ENCODE assay signal across 19 cellular contexts in genomic region chr1:159898527-159898926, GRCh38. TPM values are rescaled to one million over a fixed set of nuclear protein-coding genes. Genes with fewer than 3 reads are reported as not detected.
"Had no signal": no experiment of that assay in that cellular context is flagged by ENCODE, and none has a peak within 500 bp of the region (broad histone marks: within the 10 kb centered on the region; RNA-seq: fewer than 3 reads in every experiment).

No MANE protein-coding gene starts in this region.

- H3K9me3 Mint-ChIP-seq: activated B cell treated with CpG ODN at 0.5 μM for 24 hours; activated naive CD4-positive, alpha-beta T cell treated with anti-CD3 and anti-CD28 coated beads, Interleukin-2, amount 50 U/mL, for 72 hours; stimulated activated naive CD8-positive, alpha-beta T cell treated with anti-CD3 and anti-CD28 coated beads, Interleukin-15, Interleukin-2, amounts not matched to agents 100 ng/mL and 50 ng/mL, for 24 hours; T-cell had no signal

- DNase-seq: activated B cell treated with CpG ODN at 0.5 μM for 24 hours; activated CD4-positive, alpha-beta T cell treated with anti-CD3 and anti-CD28 coated beads for 48 hours; activated CD8-positive, alpha-beta memory T cell treated with anti-CD3 and anti-CD28 coated beads, Interleukin-2, amount 50 U/mL, for 4 hours; activated CD8-positive, alpha-beta T cell treated with anti-CD3 and anti-CD28 coated beads, Interleukin-2, amount 10 ng/mL, durations not matched to agents 7 days and 5 days; activated effector memory CD4-positive, alpha-beta T cell treated with anti-CD3 and anti-CD28 coated beads, Interleukin-2, amount 50 U/mL, for 16 hours; activated T-cell treated with anti-CD3 and anti-CD28 coated beads, Interleukin-2, amount 50 U/mL, for 48 hours; naive thymus-derived CD8-positive, alpha-beta T cell; stimulated activated CD4-positive, alpha-beta T cell treated with anti-CD3 and anti-CD28 coated beads, Interleukin-15, amount 100 ng/mL, for 24 hours; stimulated activated CD4-positive, alpha-beta T cell treated with anti-CD3 and anti-CD28 coated beads, Interleukin-4, amount 100 ng/mL, for 1 hour; T-cell had no signal

- H3K27me3 Mint-ChIP-seq: activated B cell treated with CpG ODN at 0.5 μM for 24 hours; naive thymus-derived CD8-positive, alpha-beta T cell; stimulated activated naive CD8-positive, alpha-beta T cell treated with anti-CD3 and anti-CD28 coated beads, Interleukin-15, Interleukin-2, amounts not matched to agents 100 ng/mL and 50 ng/mL, for 24 hours; T-cell; type B pancreatic cell had no signal

- H3K36me3 Mint-ChIP-seq: activated naive CD4-positive, alpha-beta T cell treated with anti-CD3 and anti-CD28 coated beads, Interleukin-2, amount 50 U/mL, for 72 hours; naive thymus-derived CD8-positive, alpha-beta T cell; T-cell had no signal

- H3K4me3 Mint-ChIP-seq: activated B cell treated with CpG ODN at 0.5 μM for 24 hours; activated CD8-positive, alpha-beta T cell treated with anti-CD3 and anti-CD28 coated beads, Interleukin-2, amount 10 ng/mL, durations not matched to agents 7 days and 5 days; naive thymus-derived CD8-positive, alpha-beta T cell; stimulated activated naive CD8-positive, alpha-beta T cell treated with anti-CD3 and anti-CD28 coated beads, Interleukin-15, Interleukin-2, amounts not matched to agents 100 ng/mL and 50 ng/mL, for 24 hours; T-cell; type B pancreatic cell had no signal

- H3K27ac Mint-ChIP-seq: activated B cell treated with CpG ODN at 0.5 μM for 24 hours; activated CD8-positive, alpha-beta T cell treated with anti-CD3 and anti-CD28 coated beads, Interleukin-2, amount 10 ng/mL, durations not matched to agents 7 days and 5 days; activated naive CD4-positive, alpha-beta T cell treated with anti-CD3 and anti-CD28 coated beads, Interleukin-2, amount 50 U/mL, for 72 hours; T-cell had no signal

- H3K4me1 Mint-ChIP-seq: T-cell had no signal

RNA-seq across cellular contexts. Expression of gene CFAP45, which starts 1.4 kb away (rescaled TPM):
- total RNA-seq: cardiac muscle cell, skeletal muscle tissue had no signal

RNA-seq across cellular contexts. Expression of gene VSIG8, which starts 36.1 kb away (rescaled TPM):
- total RNA-seq: activated B cell treated with CpG ODN at 0.5 μM for 24 hours; activated CD8-positive, alpha-beta T cell treated with anti-CD3 and anti-CD28 coated beads, Interleukin-2, amount 10 ng/mL, durations not matched to agents 7 days and 5 days; cardiac muscle cell; esophagus muscularis mucosa; lung microvascular endothelial cell; naive thymus-derived CD8-positive, alpha-beta T cell; skeletal muscle tissue; T-cell had no signal

RNA-seq across cellular contexts. Expression of gene IGSF9, which starts 46.9 kb away (rescaled TPM):
- total RNA-seq: activated B cell treated with CpG ODN at 0.5 μM for 24 hours; activated CD8-positive, alpha-beta T cell treated with anti-CD3 and anti-CD28 coated beads, Interleukin-2, amount 10 ng/mL, durations not matched to agents 7 days and 5 days; activated naive CD4-positive, alpha-beta T cell treated with anti-CD3 and anti-CD28 coated beads, Interleukin-2, amount 50 U/mL, for 72 hours; lung microvascular endothelial cell; mononuclear cell had no signal

RNA-seq across cellular contexts. Expression of gene SLAMF9, which starts 55.5 kb away (rescaled TPM):
- total RNA-seq: activated B cell treated with CpG ODN at 0.5 μM for 24 hours; activated CD8-positive, alpha-beta T cell treated with anti-CD3 and anti-CD28 coated beads, Interleukin-2, amount 10 ng/mL, durations not matched to agents 7 days and 5 days; activated naive CD4-positive, alpha-beta T cell treated with anti-CD3 and anti-CD28 coated beads, Interleukin-2, amount 50 U/mL, for 72 hours; cardiac muscle cell; esophagus muscularis mucosa; lung microvascular endothelial cell; naive thymus-derived CD8-positive, alpha-beta T cell; skeletal muscle tissue; suprapubic skin; T-cell had no signal
